Comparison of ENCODE assay signal across 12 cellular contexts in the genomic region with DNA sequence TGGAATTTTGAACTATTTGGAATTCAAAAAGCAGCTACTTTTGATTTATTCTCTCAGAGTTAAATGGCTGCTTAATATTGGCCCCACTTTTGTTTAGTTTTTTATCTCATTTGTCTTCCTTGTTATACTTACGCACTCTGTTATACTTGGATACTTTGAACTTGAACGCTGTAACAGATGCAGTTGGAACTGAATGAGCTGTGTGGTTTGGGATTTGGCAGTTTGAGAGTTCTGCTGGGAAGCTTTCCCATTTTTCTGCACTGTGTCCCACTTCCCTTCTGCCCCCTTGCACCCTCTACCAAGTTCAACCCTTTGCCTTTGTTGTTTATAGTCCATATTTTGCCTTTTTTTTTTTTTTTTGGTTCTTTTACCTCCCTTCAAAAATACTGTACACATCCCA. TPM values are rescaled to one million over a fixed set of nuclear protein-coding genes. Genes with fewer than 3 reads are reported as not detected.
DNase-seq lines count a peak whose midpoint lies in the region; ATAC-seq and TF ChIP-seq lines count a peak whose summit lies in the region.
"Had no signal": no experiment of that assay in that cellular context is flagged by ENCODE, and none has a peak within 500 bp of the region (broad histone marks: within the 10 kb centered on the region; RNA-seq: fewer than 3 reads in every experiment).

No MANE protein-coding gene starts in this region.

- no peak for TF ChIP-seq CTCF in fibroblast of pulmonary artery (IDR thresholded peaks at IDR 0.05; ENCODE audit: low read length, missing control alignments)
- no peak for TF ChIP-seq CTCF in thyroid gland (IDR thresholded peaks at IDR 0.05)
- TF ChIP-seq CTCF in GM10266 (IDR thresholded peaks at IDR 0.05; ENCODE audit: control insufficient read depth, insufficient read depth, low read depth, missing control alignments): no peak

- no peak overlapping the region for H3K4me3 Mint-ChIP-seq in activated naive CD8-positive, alpha-beta T cell treated with anti-CD3 and anti-CD28 coated beads for 36 hours
- H3K4me3 Mint-ChIP-seq: activated CD4-positive, alpha-beta T cell treated with anti-CD3 and anti-CD28 coated beads, Interleukin-2, amount 10 ng/mL, durations not matched to agents 24 days and 14 days; activated naive CD4-positive, alpha-beta T cell treated with anti-CD3 and anti-CD28 coated beads for 36 hours had no signal

- intact Hi-C loops in thyroid gland (cut with DNase I): loop anchor here (10.0 kb wide), 1 partner anchor 70 kb away; no protein-coding TSS in a partner anchor

- TF ChIP-seq POLR2A in thyroid gland (IDR thresholded peaks at IDR 0.05): no peak

- H3K27ac Mint-ChIP-seq in activated naive CD8-positive, alpha-beta T cell treated with anti-CD3 and anti-CD28 coated beads for 36 hours: no peak overlapping the region
- H3K27ac Mint-ChIP-seq: activated CD4-positive, alpha-beta T cell treated with anti-CD3 and anti-CD28 coated beads, Interleukin-2, amount 10 ng/mL, durations not matched to agents 24 days and 14 days; activated naive CD4-positive, alpha-beta T cell treated with anti-CD3 and anti-CD28 coated beads for 36 hours had no signal

- H3K9me3 ChIP-seq in muscle layer of duodenum (ENCODE audit: control insufficient read depth in 1 of 2, low read length in 2 of 2) (no peaks in the 10 kb centered on the region), thyroid gland (no peaks in the 10 kb centered on the region)

- no peaks in the 10 kb centered on the region for H3K36me3 Mint-ChIP-seq in activated naive CD8-positive, alpha-beta T cell treated with anti-CD3 and anti-CD28 coated beads for 36 hours

- H3K4me3 ChIP-seq in fibroblast of pulmonary artery (replicated peaks; ENCODE audit: low read depth, low read length) (peak overlapping the region; percentile 93), muscle layer of duodenum (ENCODE audit: low read depth in 1 of 2, low read length in 2 of 2) (peak overlapping the region; percentile 26 to 82), thyroid gland (replicated peaks in 1 of 3) (no peak overlapping the region)

- H3K4me1 ChIP-seq in muscle layer of duodenum (ENCODE audit: control insufficient read depth in 1 of 2, insufficient read depth in 2 of 2, low read length in 2 of 2): peaks cover 8 to 16% of the 10 kb centered on the region in 2 donors
- peaks cover 31% of the 10 kb centered on the region in 2 donors for H3K4me1 ChIP-seq in thyroid gland

- peak; percentile 32 for DNase-seq in DMS 273 (lab: John Stamatoyannopoulos, UW; ENCODE audit: unreplicated experiment)
- no peak for DNase-seq in DMS 273 treated with DMSO at 0.1 percent for 48 hours (lab: John Stamatoyannopoulos, UW)
- DNase-seq in fibroblast of pulmonary artery (ENCODE audit: low read depth): peak; percentile 59
- no peak for DNase-seq in thyroid gland
- DNase-seq in GM10266 (ENCODE audit: extremely low spot score): no peak
- DNase-seq in activated naive CD8-positive, alpha-beta T cell treated with anti-CD3 and anti-CD28 coated beads for 36 hours: no peak
- DNase-seq: activated CD4-positive, alpha-beta T cell treated with anti-CD3 and anti-CD28 coated beads, Interleukin-2, amount 10 ng/mL, durations not matched to agents 24 days and 14 days; activated naive CD4-positive, alpha-beta T cell treated with anti-CD3 and anti-CD28 coated beads for 36 hours; NCI-H2171 had no signal

- WGBS in thyroid gland, 2 donors: 56 to 72% methylated on average over 2 of the region's 2 CpGs

- H3K4me1 Mint-ChIP-seq in activated naive CD8-positive, alpha-beta T cell treated with anti-CD3 and anti-CD28 coated beads for 36 hours: peaks cover 22% of the 10 kb centered on the region

- H3K27me3 ChIP-seq in muscle layer of duodenum (ENCODE audit: low read depth, low read length) (no peaks in the 10 kb centered on the region), thyroid gland (no peaks in the 10 kb centered on the region)

- ATAC-seq in HG03135 (IDR thresholded peaks at IDR 0.05; ENCODE audit: unreplicated experiment): no peak

- H3K27me3 Mint-ChIP-seq in activated naive CD8-positive, alpha-beta T cell treated with anti-CD3 and anti-CD28 coated beads for 36 hours: peaks cover 54% of the 10 kb centered on the region

- H3K27ac ChIP-seq in muscle layer of duodenum (ENCODE audit: low read length): peak overlapping the region; percentile 93
- peak overlapping the region in 2 of 3 donors; percentile 3 to 5 for H3K27ac ChIP-seq in thyroid gland
- H3K27ac ChIP-seq: 22Rv1 had no signal

- no peaks in the 10 kb centered on the region for H3K9me3 Mint-ChIP-seq in activated naive CD8-positive, alpha-beta T cell treated with anti-CD3 and anti-CD28 coated beads for 36 hours
- H3K9me3 Mint-ChIP-seq: activated CD4-positive, alpha-beta T cell treated with anti-CD3 and anti-CD28 coated beads, Interleukin-2, amount 10 ng/mL, durations not matched to agents 24 days and 14 days; activated naive CD4-positive, alpha-beta T cell treated with anti-CD3 and anti-CD28 coated beads for 36 hours had no signal

- H3K36me3 ChIP-seq in muscle layer of duodenum (ENCODE audit: control insufficient read depth in 1 of 2, insufficient read depth in 2 of 2, low read length in 2 of 2): no peaks in the 10 kb centered on the region
- H3K36me3 ChIP-seq in thyroid gland: no peaks in the 10 kb centered on the region

RNA-seq across cellular contexts. Expression of gene RHOBTB3, which starts 3.8 kb away (rescaled TPM):
- total RNA-seq in thyroid gland: 10 to 100 TPM; 58.7 to 85.7 (median 68.0) TPM
- total RNA-seq in activated naive CD8-positive, alpha-beta T cell treated with anti-CD3 and anti-CD28 coated beads for 36 hours: under 1 TPM; 0.52 to 0.78 TPM

RNA-seq across cellular contexts. Expression of gene SPATA9, which starts 52.1 kb away (rescaled TPM):
- total RNA-seq in thyroid gland: not detected
- not detected for total RNA-seq in activated naive CD8-positive, alpha-beta T cell treated with anti-CD3 and anti-CD28 coated beads for 36 hours
- total RNA-seq: activated CD4-positive, alpha-beta T cell treated with anti-CD3 and anti-CD28 coated beads, Interleukin-2, amount 10 ng/mL, durations not matched to agents 24 days and 14 days; activated naive CD4-positive, alpha-beta T cell treated with anti-CD3 and anti-CD28 coated beads for 36 hours had no signal

Comparison
In these comparisons a context has a peak if more than half of its experiments do, and no peak if none do; other contexts are left out.
1. DNase-seq: peak in DMS 273 (single experiment) and fibroblast of pulmonary artery (single experiment); none in DMS 273 treated with DMSO at 0.1 percent for 48 hours (single experiment), thyroid gland (0 of 2), GM10266 (single experiment) and activated naive CD8-positive, alpha-beta T cell treated with anti-CD3 and anti-CD28 coated beads for 36 hours (single experiment).
2. H3K4me3 ChIP-seq: peak in fibroblast of pulmonary artery (single experiment) and muscle layer of duodenum (2 of 2); none in thyroid gland (0 of 3).
3. RNA of gene RHOBTB3, which starts 3.8 kb away (total RNA-seq): 58.7 to 85.7 TPM in thyroid gland; 0.52 to 0.78 TPM in activated naive CD8-positive, alpha-beta T cell treated with anti-CD3 and anti-CD28 coated beads for 36 hours; every median in the first group is over 10 times any median in the second.